ENCODE assay signal across 13 cellular contexts in genomic region chr5:135308752-135309151, GRCh38.
DNase-seq lines count a peak whose midpoint lies in the region; ATAC-seq and TF ChIP-seq lines count a peak whose summit lies in the region.
"Had no signal": no experiment of that assay in that cellular context is flagged by ENCODE, and none has a peak within 500 bp of the region (broad histone marks: within the 10 kb centered on the region; RNA-seq: fewer than 3 reads in every experiment).

No MANE protein-coding gene starts in this region.

- intact Hi-C loops in Caco-2 (cut with micrococcal nuclease; ENCODE audit: unreplicated experiment): loop anchor here (1.0 to 10.0 kb wide), 4 partner anchors 17 to 274 kb away; partner anchors contain the start of gene PITX1

- H3K27ac Mint-ChIP-seq in Caco-2 (ENCODE audit: unreplicated experiment) (peak overlapping the region; percentile 97), nephron (peak overlapping the region; percentile 60 to 80 (median 68))

- H3K9me3 Mint-ChIP-seq in Caco-2 (ENCODE audit: unreplicated experiment): no peaks in the 10 kb centered on the region
- no peaks in the 10 kb centered on the region for H3K9me3 Mint-ChIP-seq in nephron

- H3K36me3 Mint-ChIP-seq in Caco-2 (ENCODE audit: insufficient read depth, unreplicated experiment) (peaks cover 11% of the 10 kb centered on the region), nephron (ENCODE audit: low read depth) (no peaks in the 10 kb centered on the region)
- H3K36me3 Mint-ChIP-seq: naive thymus-derived CD8-positive, alpha-beta T cell had no signal

- H3K4me3 Mint-ChIP-seq in Caco-2 (ENCODE audit: unreplicated experiment) (peak overlapping the region; percentile 69), nephron (no peak overlapping the region)
- H3K4me3 Mint-ChIP-seq: naive thymus-derived CD8-positive, alpha-beta T cell had no signal

- no peak overlapping the region for H3K4me3 ChIP-seq in Caco-2 (ENCODE audit: low read depth, low read length)
- H3K4me3 ChIP-seq in cardiac fibroblast (replicated peaks in 1 of 2; ENCODE audit: low read depth in 2 of 2, low read length in 2 of 2): no peak overlapping the region
- H3K4me3 ChIP-seq: gastroesophageal sphincter, SK-N-MC, spleen had no signal

- H3K36me3 ChIP-seq in Caco-2 (ENCODE audit: control insufficient read depth, insufficient read depth, low read length): no peaks in the 10 kb centered on the region; the same call in 1 of the 2 replicates
- H3K36me3 ChIP-seq: gastroesophageal sphincter, spleen had no signal

- H3K4me1 Mint-ChIP-seq in Caco-2 (ENCODE audit: low read depth, unreplicated experiment): peaks cover 76% of the 10 kb centered on the region
- H3K4me1 Mint-ChIP-seq in nephron: peaks cover 67% of the 10 kb centered on the region

- no peak for ATAC-seq in GM21529 (IDR thresholded peaks at IDR 0.05; ENCODE audit: unreplicated experiment)
- ATAC-seq: gastroesophageal sphincter; naive thymus-derived CD8-positive, alpha-beta T cell had no signal

- POLR2A ChIA-PET in Caco-2 (lab: Charles Lee): interaction anchor here (0.6 to 0.9 kb wide), 5 partner anchors 12 to 46 kb away, joined by 3 to 4 read pairs (median 3); no protein-coding TSS in a partner anchor

- no peak for TF ChIP-seq CTCF in Caco-2 (IDR thresholded peaks at IDR 0.05; ENCODE audit: insufficient read depth in 1 of 2, low read depth in 1 of 2, low read length in 1 of 2, severe bottlenecking in 1 of 2, unreplicated experiment in 1 of 2)
- no peak for TF ChIP-seq CTCF in cardiac fibroblast (IDR thresholded peaks at IDR 0.05; ENCODE audit: low read depth, low read length)
- TF ChIP-seq CTCF in nephron (IDR thresholded peaks at IDR 0.05; ENCODE audit: unreplicated experiment in 3 of 3): no peak

- H3K27me3 ChIP-seq in Caco-2 (replicated peaks; ENCODE audit: control insufficient read depth, insufficient read depth, low read length): no peaks in the 10 kb centered on the region
- H3K27me3 ChIP-seq: gastroesophageal sphincter had no signal

- H3K4me1 ChIP-seq in Caco-2: peaks cover 75% of the 10 kb centered on the region
- H3K4me1 ChIP-seq: spleen had no signal

- H3K9me3 ChIP-seq in Caco-2: no peaks in the 10 kb centered on the region
- H3K9me3 ChIP-seq: gastroesophageal sphincter, spleen had no signal

- CTCF ChIA-PET in Caco-2 (lab: Charles Lee): interaction anchor here (0.7 to 1.4 kb wide), 4 partner anchors 10 to 119 kb away, joined by 3 to 5 read pairs (median 4); no protein-coding TSS in a partner anchor

- peak; percentile 91 to 95 for DNase-seq in Caco-2
- DNase-seq in HS-5 (ENCODE audit: low read depth): peak; percentile 63
- peak; percentile 37 for DNase-seq in cardiac fibroblast (ENCODE audit: low read depth in 2 of 2)
- DNase-seq in stimulated activated CD4-positive, alpha-beta T cell treated with anti-CD3 and anti-CD28 coated beads, Interleukin-2, amount 100 ng/mL, for 48 hours: no peak
- DNase-seq in NCI-H1436 (lab: John Stamatoyannopoulos, UW): no peak
- DNase-seq: naive thymus-derived CD8-positive, alpha-beta T cell; NCI-H1417; NCI-H748 treated with DMSO at 0.1 percent for 48 hours; spleen had no signal

- H3K27me3 Mint-ChIP-seq in Caco-2 (ENCODE audit: insufficient read depth, unreplicated experiment) (no peaks in the 10 kb centered on the region), nephron (ENCODE audit: low read depth) (peaks cover 17% of the 10 kb centered on the region)

- BruUV-seq in Caco-2 (replicated peaks; lab: Mats Ljungman, UMichigan): no TSS peak

Comparison
In these comparisons a context has a peak if more than half of its experiments do, and no peak if none do; other contexts are left out.
1. DNase-seq: peak in Caco-2 (2 of 2), HS-5 (single experiment) and cardiac fibroblast (2 of 2); none in stimulated activated CD4-positive, alpha-beta T cell treated with anti-CD3 and anti-CD28 coated beads, Interleukin-2, amount 100 ng/mL, for 48 hours (0 of 2) and NCI-H1436 (single experiment).